23 cellular contexts compared by ENCODE assay signal in the genomic region with DNA sequence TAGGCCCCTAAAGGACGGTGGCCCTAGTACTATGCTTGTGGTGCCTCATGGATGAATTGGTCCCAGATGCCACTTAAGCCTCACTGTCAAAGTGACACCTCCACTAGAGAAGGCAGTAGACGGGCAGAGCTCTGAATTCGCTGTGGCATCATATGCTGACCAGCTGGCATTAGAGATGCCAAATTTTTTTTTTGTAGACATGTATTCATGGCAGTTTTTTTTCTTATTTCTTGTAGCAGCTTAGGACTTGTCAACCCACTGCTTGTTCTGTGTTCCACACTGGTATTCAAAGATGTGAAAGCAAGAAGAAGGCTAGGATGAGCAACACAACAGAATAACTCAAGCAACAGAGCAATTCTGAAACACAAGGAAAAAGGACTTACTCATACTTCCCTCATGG.
"Had no signal": no experiment of that assay in that cellular context is flagged by ENCODE, and none has a peak within 500 bp of the region (broad histone marks: within the 10 kb centered on the region; RNA-seq: fewer than 3 reads in every experiment).

No MANE protein-coding gene starts in this region.

- H3K4me3 Mint-ChIP-seq: activated CD4-positive, alpha-beta T cell treated with anti-CD3 and anti-CD28 coated beads, Interleukin-2, amount 10 ng/mL, durations not matched to agents 24 days and 14 days; activated CD8-positive, alpha-beta memory T cell treated with anti-CD3 and anti-CD28 coated beads, Interleukin-2, amount 10 ng/mL, durations not matched to agents 7 days and 5 days; activated naive CD4-positive, alpha-beta T cell treated with anti-CD3 and anti-CD28 coated beads, Interleukin-2, amount 50 U/mL, for 24 hours; activated T-cell treated with anti-CD3 and anti-CD28 coated beads, Interleukin-2, amount 50 U/mL, for 24 hours; activated T-helper 1 cell treated with anti-CD3 and anti-CD28 coated beads, Interleukin-12 subunit alpha, Interleukin-12 subunit beta, Interleukin-2, Interleukin-4 antibody, amounts not matched to agents 30 ng/mL and 10 ng/mL and 1 ng/mL, durations not matched to agents 14 hours and 24 hours and 36 hours; T-helper 1 cell treated with Interleukin-12 subunit alpha and Interleukin-12 subunit beta and Interleukin-4 antibody, amounts not matched to agents 30 μg/mL and 1 μg/mL, for 36 hours; WTC11 had no signal

- DNase-seq: activated CD4-positive, alpha-beta T cell treated with anti-CD3 and anti-CD28 coated beads for 1 hour; activated CD4-positive, alpha-beta T cell treated with anti-CD3 and anti-CD28 coated beads, Interleukin-2, amount 10 ng/mL, durations not matched to agents 24 days and 14 days; activated CD4-positive, alpha-beta T cell treated with anti-CD3 and anti-CD28 coated beads, Interleukin-2, amount 50 U/mL, for 48 hours; activated CD8-positive, alpha-beta memory T cell treated with anti-CD3 and anti-CD28 coated beads, Interleukin-2, amount 10 ng/mL, durations not matched to agents 7 days and 5 days; activated effector memory CD4-positive, alpha-beta T cell treated with Interleukin-2 at 50 U/mL for 16 hours; activated naive CD4-positive, alpha-beta T cell; activated T-cell treated with anti-CD3 and anti-CD28 coated beads, Interleukin-2, amount 50 U/mL, for 24 hours; aorta; NCI-H1092; NCI-H1417; NCI-H1930; NCI-H345; NCI-H510A treated with DMSO at 0.1 percent for 48 hours; PC-3; SHP77; T-helper 9 cell had no signal

- H3K27me3 ChIP-seq: breast epithelium, SJSA1 had no signal

- H3K9me3 ChIP-seq: breast epithelium, SJSA1 had no signal

- H3K27ac Mint-ChIP-seq: activated CD4-positive, alpha-beta T cell treated with anti-CD3 and anti-CD28 coated beads, Interleukin-2, amount 10 ng/mL, durations not matched to agents 24 days and 14 days; activated CD8-positive, alpha-beta memory T cell treated with anti-CD3 and anti-CD28 coated beads, Interleukin-2, amount 10 ng/mL, durations not matched to agents 7 days and 5 days; activated naive CD4-positive, alpha-beta T cell treated with anti-CD3 and anti-CD28 coated beads, Interleukin-2, amount 50 U/mL, for 24 hours; activated T-cell treated with anti-CD3 and anti-CD28 coated beads, Interleukin-2, amount 50 U/mL, for 24 hours; activated T-helper 1 cell treated with anti-CD3 and anti-CD28 coated beads, Interleukin-12 subunit alpha, Interleukin-12 subunit beta, Interleukin-2, Interleukin-4 antibody, amounts not matched to agents 30 ng/mL and 10 ng/mL and 1 ng/mL, durations not matched to agents 14 hours and 24 hours and 36 hours; T-helper 1 cell treated with Interleukin-12 subunit alpha and Interleukin-12 subunit beta and Interleukin-4 antibody, amounts not matched to agents 30 μg/mL and 1 μg/mL, for 36 hours; WTC11 had no signal

- H3K4me1 ChIP-seq: breast epithelium had no signal

- H3K4me3 ChIP-seq: breast epithelium, SJSA1 had no signal

- H3K36me3 Mint-ChIP-seq: activated CD8-positive, alpha-beta memory T cell treated with anti-CD3 and anti-CD28 coated beads, Interleukin-2, amount 10 ng/mL, durations not matched to agents 7 days and 5 days; activated naive CD4-positive, alpha-beta T cell treated with anti-CD3 and anti-CD28 coated beads, Interleukin-2, amount 50 U/mL, for 24 hours had no signal

- H3K27ac ChIP-seq: breast epithelium, SJSA1 had no signal

- H3K27me3 Mint-ChIP-seq: activated CD8-positive, alpha-beta memory T cell treated with anti-CD3 and anti-CD28 coated beads, Interleukin-2, amount 10 ng/mL, durations not matched to agents 7 days and 5 days; activated T-cell treated with anti-CD3 and anti-CD28 coated beads, Interleukin-2, amount 50 U/mL, for 24 hours had no signal

- H3K4me1 Mint-ChIP-seq: activated CD8-positive, alpha-beta memory T cell treated with anti-CD3 and anti-CD28 coated beads, Interleukin-2, amount 10 ng/mL, durations not matched to agents 7 days and 5 days; activated naive CD4-positive, alpha-beta T cell treated with anti-CD3 and anti-CD28 coated beads, Interleukin-2, amount 50 U/mL, for 24 hours had no signal

- H3K9me3 Mint-ChIP-seq: activated CD4-positive, alpha-beta T cell treated with anti-CD3 and anti-CD28 coated beads, Interleukin-2, amount 10 ng/mL, durations not matched to agents 24 days and 14 days; activated naive CD4-positive, alpha-beta T cell treated with anti-CD3 and anti-CD28 coated beads, Interleukin-2, amount 50 U/mL, for 24 hours; activated T-cell treated with anti-CD3 and anti-CD28 coated beads, Interleukin-2, amount 50 U/mL, for 24 hours; T-helper 1 cell treated with Interleukin-12 subunit alpha and Interleukin-12 subunit beta and Interleukin-4 antibody, amounts not matched to agents 30 μg/mL and 1 μg/mL, for 36 hours had no signal

- H3K36me3 ChIP-seq: breast epithelium, SJSA1 had no signal

- ATAC-seq: activated CD8-positive, alpha-beta memory T cell treated with anti-CD3 and anti-CD28 coated beads, Interleukin-2, amount 10 ng/mL, durations not matched to agents 7 days and 5 days; PC-3; SK-N-SH treated with all-trans-retinoic acid at 6 μM for 48 hours; WTC11 had no signal
